Comparison of ENCODE assay signal across 2 cellular contexts in the genomic region with DNA sequence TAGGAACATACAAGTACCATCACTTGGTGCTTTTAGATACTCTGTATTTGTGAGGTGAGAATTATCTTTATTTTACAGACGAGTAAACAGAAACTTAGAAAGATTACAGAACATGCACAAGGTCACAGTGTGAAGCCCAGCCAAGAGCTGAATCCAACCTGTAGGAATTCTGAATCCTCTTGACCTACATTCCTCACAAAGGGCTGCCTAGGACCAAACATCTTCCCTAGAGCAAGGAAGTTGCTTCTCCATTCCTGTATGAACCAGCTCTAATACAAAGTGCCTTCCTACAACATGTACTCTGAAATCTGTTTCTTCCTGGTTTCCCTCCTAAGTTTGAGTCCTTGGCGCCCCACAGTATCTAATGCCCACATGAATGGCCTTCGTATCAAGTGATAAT.
TF ChIP-seq lines count a peak whose summit lies in the region.

No MANE protein-coding gene starts in this region.

TF ChIP-seq in SK-N-SH, 30 proteins besides CTCF, POLR2A, EP300 and RAD21 (continued from another document):
- TF ChIP-seq, protein P1, sequence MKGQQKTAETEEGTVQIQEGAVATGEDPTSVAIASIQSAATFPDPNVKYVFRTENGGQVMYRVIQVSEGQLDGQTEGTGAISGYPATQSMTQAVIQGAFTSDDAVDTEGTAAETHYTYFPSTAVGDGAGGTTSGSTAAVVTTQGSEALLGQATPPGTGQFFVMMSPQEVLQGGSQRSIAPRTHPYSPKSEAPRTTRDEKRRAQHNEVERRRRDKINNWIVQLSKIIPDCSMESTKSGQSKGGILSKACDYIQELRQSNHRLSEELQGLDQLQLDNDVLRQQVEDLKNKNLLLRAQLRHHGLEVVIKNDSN (IDR thresholded peaks at IDR 0.05; ENCODE audit: borderline replicate concordance, low read depth), result no peak
- no peak for TF ChIP-seq FOSL2 (IDR thresholded peaks at IDR 0.05; ENCODE audit: borderline replicate concordance, low read depth)
- TF ChIP-seq RXRA (IDR thresholded peaks at IDR 0.05; ENCODE audit: borderline replicate concordance, low read depth), result no peak
- TF ChIP-seq, protein P2, sequence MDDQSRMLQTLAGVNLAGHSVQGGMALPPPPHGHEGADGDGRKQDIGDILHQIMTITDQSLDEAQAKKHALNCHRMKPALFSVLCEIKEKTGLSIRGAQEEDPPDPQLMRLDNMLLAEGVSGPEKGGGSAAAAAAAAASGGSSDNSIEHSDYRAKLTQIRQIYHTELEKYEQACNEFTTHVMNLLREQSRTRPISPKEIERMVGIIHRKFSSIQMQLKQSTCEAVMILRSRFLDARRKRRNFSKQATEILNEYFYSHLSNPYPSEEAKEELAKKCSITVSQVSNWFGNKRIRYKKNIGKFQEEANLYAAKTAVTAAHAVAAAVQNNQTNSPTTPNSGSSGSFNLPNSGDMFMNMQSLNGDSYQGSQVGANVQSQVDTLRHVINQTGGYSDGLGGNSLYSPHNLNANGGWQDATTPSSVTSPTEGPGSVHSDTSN (IDR thresholded peaks at IDR 0.05), result no peak
- TF ChIP-seq, protein P3, sequence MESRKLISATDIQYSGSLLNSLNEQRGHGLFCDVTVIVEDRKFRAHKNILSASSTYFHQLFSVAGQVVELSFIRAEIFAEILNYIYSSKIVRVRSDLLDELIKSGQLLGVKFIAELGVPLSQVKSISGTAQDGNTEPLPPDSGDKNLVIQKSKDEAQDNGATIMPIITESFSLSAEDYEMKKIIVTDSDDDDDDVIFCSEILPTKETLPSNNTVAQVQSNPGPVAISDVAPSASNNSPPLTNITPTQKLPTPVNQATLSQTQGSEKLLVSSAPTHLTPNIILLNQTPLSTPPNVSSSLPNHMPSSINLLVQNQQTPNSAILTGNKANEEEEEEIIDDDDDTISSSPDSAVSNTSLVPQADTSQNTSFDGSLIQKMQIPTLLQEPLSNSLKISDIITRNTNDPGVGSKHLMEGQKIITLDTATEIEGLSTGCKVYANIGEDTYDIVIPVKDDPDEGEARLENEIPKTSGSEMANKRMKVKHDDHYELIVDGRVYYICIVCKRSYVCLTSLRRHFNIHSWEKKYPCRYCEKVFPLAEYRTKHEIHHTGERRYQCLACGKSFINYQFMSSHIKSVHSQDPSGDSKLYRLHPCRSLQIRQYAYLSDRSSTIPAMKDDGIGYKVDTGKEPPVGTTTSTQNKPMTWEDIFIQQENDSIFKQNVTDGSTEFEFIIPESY (IDR thresholded peaks at IDR 0.05; ENCODE audit: borderline replicate concordance, low read depth), result no peak
- no peak for TF ChIP-seq SIN3A (IDR thresholded peaks at IDR 0.05; ENCODE audit: borderline replicate concordance, low read depth, low read length)
- no peak for TF ChIP-seq TAF1 (IDR thresholded peaks at IDR 0.05; ENCODE audit: borderline replicate concordance, low read depth, low read length)
- no peak for TF ChIP-seq EZH2phosphoT487 (IDR thresholded peaks at IDR 0.05; ENCODE audit: borderline replicate concordance, low read depth)
- TF ChIP-seq, protein P4, sequence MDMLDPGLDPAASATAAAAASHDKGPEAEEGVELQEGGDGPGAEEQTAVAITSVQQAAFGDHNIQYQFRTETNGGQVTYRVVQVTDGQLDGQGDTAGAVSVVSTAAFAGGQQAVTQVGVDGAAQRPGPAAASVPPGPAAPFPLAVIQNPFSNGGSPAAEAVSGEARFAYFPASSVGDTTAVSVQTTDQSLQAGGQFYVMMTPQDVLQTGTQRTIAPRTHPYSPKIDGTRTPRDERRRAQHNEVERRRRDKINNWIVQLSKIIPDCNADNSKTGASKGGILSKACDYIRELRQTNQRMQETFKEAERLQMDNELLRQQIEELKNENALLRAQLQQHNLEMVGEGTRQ (IDR thresholded peaks at IDR 0.05; ENCODE audit: borderline replicate concordance, low read depth, low read length), result no peak
- TF ChIP-seq SMC3 (IDR thresholded peaks at IDR 0.05; ENCODE audit: low read depth, low read length), result no peak
- TF ChIP-seq, protein P5, sequence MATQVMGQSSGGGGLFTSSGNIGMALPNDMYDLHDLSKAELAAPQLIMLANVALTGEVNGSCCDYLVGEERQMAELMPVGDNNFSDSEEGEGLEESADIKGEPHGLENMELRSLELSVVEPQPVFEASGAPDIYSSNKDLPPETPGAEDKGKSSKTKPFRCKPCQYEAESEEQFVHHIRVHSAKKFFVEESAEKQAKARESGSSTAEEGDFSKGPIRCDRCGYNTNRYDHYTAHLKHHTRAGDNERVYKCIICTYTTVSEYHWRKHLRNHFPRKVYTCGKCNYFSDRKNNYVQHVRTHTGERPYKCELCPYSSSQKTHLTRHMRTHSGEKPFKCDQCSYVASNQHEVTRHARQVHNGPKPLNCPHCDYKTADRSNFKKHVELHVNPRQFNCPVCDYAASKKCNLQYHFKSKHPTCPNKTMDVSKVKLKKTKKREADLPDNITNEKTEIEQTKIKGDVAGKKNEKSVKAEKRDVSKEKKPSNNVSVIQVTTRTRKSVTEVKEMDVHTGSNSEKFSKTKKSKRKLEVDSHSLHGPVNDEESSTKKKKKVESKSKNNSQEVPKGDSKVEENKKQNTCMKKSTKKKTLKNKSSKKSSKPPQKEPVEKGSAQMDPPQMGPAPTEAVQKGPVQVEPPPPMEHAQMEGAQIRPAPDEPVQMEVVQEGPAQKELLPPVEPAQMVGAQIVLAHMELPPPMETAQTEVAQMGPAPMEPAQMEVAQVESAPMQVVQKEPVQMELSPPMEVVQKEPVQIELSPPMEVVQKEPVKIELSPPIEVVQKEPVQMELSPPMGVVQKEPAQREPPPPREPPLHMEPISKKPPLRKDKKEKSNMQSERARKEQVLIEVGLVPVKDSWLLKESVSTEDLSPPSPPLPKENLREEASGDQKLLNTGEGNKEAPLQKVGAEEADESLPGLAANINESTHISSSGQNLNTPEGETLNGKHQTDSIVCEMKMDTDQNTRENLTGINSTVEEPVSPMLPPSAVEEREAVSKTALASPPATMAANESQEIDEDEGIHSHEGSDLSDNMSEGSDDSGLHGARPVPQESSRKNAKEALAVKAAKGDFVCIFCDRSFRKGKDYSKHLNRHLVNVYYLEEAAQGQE (IDR thresholded peaks at IDR 0.05; ENCODE audit: low read depth, low read length), result no peak
- TF ChIP-seq MEF2A (IDR thresholded peaks at IDR 0.05; ENCODE audit: borderline replicate concordance, low read depth), result no peak
- TF ChIP-seq NFIC (IDR thresholded peaks at IDR 0.05; ENCODE audit: borderline replicate concordance), result no peak
- no peak for TF ChIP-seq MXI1 (IDR thresholded peaks at IDR 0.05; ENCODE audit: low read depth, low read length)
- TF ChIP-seq ELF1 (IDR thresholded peaks at IDR 0.05), result no peak

TF ChIP-seq in SK-N-SH treated with all-trans-retinoic acid at 6 μM for 48 hours, 23 proteins besides CTCF, POLR2A, EP300 and RAD21 (continued from another document):
- TF ChIP-seq, protein P6, sequence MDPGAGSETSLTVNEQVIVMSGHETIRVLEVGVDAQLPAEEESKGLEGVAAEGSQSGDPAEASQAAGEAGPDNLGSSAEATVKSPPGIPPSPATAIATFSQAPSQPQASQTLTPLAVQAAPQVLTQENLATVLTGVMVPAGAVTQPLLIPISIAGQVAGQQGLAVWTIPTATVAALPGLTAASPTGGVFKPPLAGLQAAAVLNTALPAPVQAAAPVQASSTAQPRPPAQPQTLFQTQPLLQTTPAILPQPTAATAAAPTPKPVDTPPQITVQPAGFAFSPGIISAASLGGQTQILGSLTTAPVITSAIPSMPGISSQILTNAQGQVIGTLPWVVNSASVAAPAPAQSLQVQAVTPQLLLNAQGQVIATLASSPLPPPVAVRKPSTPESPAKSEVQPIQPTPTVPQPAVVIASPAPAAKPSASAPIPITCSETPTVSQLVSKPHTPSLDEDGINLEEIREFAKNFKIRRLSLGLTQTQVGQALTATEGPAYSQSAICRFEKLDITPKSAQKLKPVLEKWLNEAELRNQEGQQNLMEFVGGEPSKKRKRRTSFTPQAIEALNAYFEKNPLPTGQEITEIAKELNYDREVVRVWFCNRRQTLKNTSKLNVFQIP (CRISPR knock-in tag; IDR thresholded peaks at IDR 0.05; ENCODE audit: borderline replicate concordance, low read depth), result no peak
- TF ChIP-seq ZNF70 (CRISPR knock-in tag; IDR thresholded peaks at IDR 0.05), result no peak
